Comparison of ENCODE assay signal across 1 cellular context in genomic region chr13:33146843-33147611, GRCh38.
TF ChIP-seq lines count a peak whose summit lies in the region.

No MANE protein-coding gene starts in this region.

TF ChIP-seq in GM12878, 131 proteins besides CTCF, POLR2A, EP300 and RAD21 (continued from another document and continues in another):
- TF ChIP-seq RELB (IDR thresholded peaks at IDR 0.05; ENCODE audit: low read depth): peak; percentile 100
- TF ChIP-seq BMI1 (IDR thresholded peaks at IDR 0.05; ENCODE audit: borderline replicate concordance): peak; percentile 92
- TF ChIP-seq ATF7 (IDR thresholded peaks at IDR 0.05; ENCODE audit: low read depth): peak; percentile 92
- peak; percentile 78; the same call in 1 of the 2 replicates for TF ChIP-seq MYB (IDR thresholded peaks at IDR 0.05; ENCODE audit: borderline replicate concordance, low read depth, low read length)
- peak; percentile 94 for TF ChIP-seq SKIL (IDR thresholded peaks at IDR 0.05; ENCODE audit: low read depth, poor library complexity, severe bottlenecking)
- TF ChIP-seq PKNOX1 (IDR thresholded peaks at IDR 0.05): peak; percentile 80
- TF ChIP-seq IRF5 (IDR thresholded peaks at IDR 0.05; ENCODE audit: borderline replicate concordance): no peak
- TF ChIP-seq LARP7 (IDR thresholded peaks at IDR 0.05): no peak
- TF ChIP-seq TCF12 (IDR thresholded peaks at IDR 0.05; ENCODE audit: low read depth, low read length): peak; percentile 89
- TF ChIP-seq ZSCAN29 (IDR thresholded peaks at IDR 0.05): peak; percentile 67; the same call in 1 of the 2 replicates
- TF ChIP-seq NR2C2 (IDR thresholded peaks at IDR 0.05; ENCODE audit: borderline replicate concordance, control insufficient read depth, insufficient read length, low read depth): no peak
- TF ChIP-seq KLF5 (IDR thresholded peaks at IDR 0.05; ENCODE audit: partially characterized antibody): peak; percentile 94
- peak; percentile 89 for TF ChIP-seq POU2F2 (IDR thresholded peaks at IDR 0.05; ENCODE audit: borderline replicate concordance, low read depth, low read length)
- TF ChIP-seq ZNF217 (IDR thresholded peaks at IDR 0.05): peak; percentile 89; the same call in 1 of the 2 replicates
- TF ChIP-seq SPI1 (IDR thresholded peaks at IDR 0.05; ENCODE audit: borderline replicate concordance, insufficient read depth, low read depth, low read length): no peak
- TF ChIP-seq CBX5 (IDR thresholded peaks at IDR 0.05; ENCODE audit: low read depth): peak; percentile 99
- peak; percentile 80; the same call in 1 of the 2 replicates for TF ChIP-seq MLLT1 (IDR thresholded peaks at IDR 0.05)
- no peak for TF ChIP-seq EZH2 (IDR thresholded peaks at IDR 0.05; ENCODE audit: borderline replicate concordance, control insufficient read depth, low read depth, low read length)
- peak; percentile 99 for TF ChIP-seq MTA3 (IDR thresholded peaks at IDR 0.05; ENCODE audit: borderline replicate concordance, low read length)
- no peak for TF ChIP-seq ZBTB33 (IDR thresholded peaks at IDR 0.05)
- no peak for TF ChIP-seq SIN3A (IDR thresholded peaks at IDR 0.05; ENCODE audit: low read depth, low read length)
- peak; percentile 89 for TF ChIP-seq PAX5 (IDR thresholded peaks at IDR 0.05; ENCODE audit: borderline replicate concordance, low read depth, low read length)
- TF ChIP-seq HDAC2 (IDR thresholded peaks at IDR 0.05): no peak
- TF ChIP-seq ZNF592 (IDR thresholded peaks at IDR 0.05): peak; percentile 86
- peak; percentile 97 for TF ChIP-seq ZBED1 (IDR thresholded peaks at IDR 0.05; ENCODE audit: borderline replicate concordance)
- no peak for TF ChIP-seq SREBF1 (IDR thresholded peaks at IDR 0.05; ENCODE audit: low read length)
- TF ChIP-seq STAT3 (IDR thresholded peaks at IDR 0.05; ENCODE audit: low read depth, low read length): peak; percentile 88; the same call in 1 of the 2 replicates
- TF ChIP-seq ZZZ3 (IDR thresholded peaks at IDR 0.05; ENCODE audit: control insufficient read depth, insufficient read length, low read depth): no peak
- TF ChIP-seq HDGF (IDR thresholded peaks at IDR 0.05): no peak
- peak; percentile 100 for TF ChIP-seq ATF2 (IDR thresholded peaks at IDR 0.05; ENCODE audit: low read length)
- TF ChIP-seq HSF1 (IDR thresholded peaks at IDR 0.05; ENCODE audit: low read depth, low read length): no peak
- peak; percentile 64; the same call in 1 of the 2 replicates for TF ChIP-seq CBFB (IDR thresholded peaks at IDR 0.05; ENCODE audit: low read depth)
- TF ChIP-seq MXI1 (IDR thresholded peaks at IDR 0.05; ENCODE audit: low read depth, low read length): no peak; the same call in 1 of the 2 replicates
- no peak for TF ChIP-seq HDAC6 (IDR thresholded peaks at IDR 0.05; ENCODE audit: unreplicated experiment)
- no peak for TF ChIP-seq ZBTB40 (IDR thresholded peaks at IDR 0.05; ENCODE audit: borderline replicate concordance)
- peak; percentile 85 for TF ChIP-seq TBL1XR1 (IDR thresholded peaks at IDR 0.05; ENCODE audit: low read depth, low read length)
- peak; percentile 100 for TF ChIP-seq MTA2 (IDR thresholded peaks at IDR 0.05; ENCODE audit: low read depth)
